Comparison of ENCODE assay signal across 24 cellular contexts in genomic region chr2:222439692-222440091, GRCh38. TPM values are rescaled to one million over a fixed set of nuclear protein-coding genes. Genes with fewer than 3 reads are reported as not detected.
"Had no signal": no experiment of that assay in that cellular context is flagged by ENCODE, and none has a peak within 500 bp of the region (broad histone marks: within the 10 kb centered on the region; RNA-seq: fewer than 3 reads in every experiment).

No MANE protein-coding gene starts in this region.

- H3K4me1 Mint-ChIP-seq: activated CD4-positive, alpha-beta memory T cell treated with anti-CD3 and anti-CD28 coated beads, Interleukin-2, amount 10 ng/mL, durations not matched to agents 7 days and 5 days; activated CD4-positive, alpha-beta T cell treated with anti-CD3 and anti-CD28 coated beads, Interleukin-2, amount 10 ng/mL, durations not matched to agents 7 days and 5 days; activated naive CD4-positive, alpha-beta T cell treated with anti-CD3 and anti-CD28 coated beads, Interleukin-2, amount 10 ng/mL, durations not matched to agents 7 days and 5 days; activated naive CD8-positive, alpha-beta T cell treated with anti-CD3 and anti-CD28 coated beads, Interleukin-2, amount 10 ng/mL, durations not matched to agents 7 days and 5 days; natural killer cell; WTC11 had no signal

- ATAC-seq: effector memory CD8-positive, alpha-beta T cell; foreskin keratinocyte; left ventricle myocardium superior; natural killer cell; WTC11 had no signal

- H3K36me3 ChIP-seq: ascending aorta, heart right ventricle, sigmoid colon, tibial nerve had no signal

- H3K9me3 ChIP-seq: ascending aorta, heart right ventricle, sigmoid colon, tibial nerve had no signal

- H3K4me3 ChIP-seq: ascending aorta, heart right ventricle, sigmoid colon, tibial nerve had no signal

- H3K4me3 Mint-ChIP-seq: activated CD4-positive, alpha-beta memory T cell treated with anti-CD3 and anti-CD28 coated beads, Interleukin-2, amount 10 ng/mL, durations not matched to agents 7 days and 5 days; activated CD4-positive, alpha-beta T cell treated with anti-CD3 and anti-CD28 coated beads, Interleukin-2, amount 10 ng/mL, durations not matched to agents 7 days and 5 days; activated naive CD4-positive, alpha-beta T cell treated with anti-CD3 and anti-CD28 coated beads, Interleukin-2, amount 10 ng/mL, durations not matched to agents 7 days and 5 days; activated naive CD8-positive, alpha-beta T cell treated with anti-CD3 and anti-CD28 coated beads, Interleukin-2, amount 10 ng/mL, durations not matched to agents 7 days and 5 days; activated T-cell treated with anti-CD3 and anti-CD28 coated beads, Interleukin-2, amount 50 U/mL, for 24 hours; brain; effector memory CD8-positive, alpha-beta T cell; memory B cell; natural killer cell; WTC11 had no signal

- H3K9me3 Mint-ChIP-seq: activated CD4-positive, alpha-beta T cell treated with anti-CD3 and anti-CD28 coated beads, Interleukin-2, amount 10 ng/mL, durations not matched to agents 7 days and 5 days; activated naive CD4-positive, alpha-beta T cell treated with anti-CD3 and anti-CD28 coated beads, Interleukin-2, amount 10 ng/mL, durations not matched to agents 7 days and 5 days; activated naive CD8-positive, alpha-beta T cell treated with anti-CD3 and anti-CD28 coated beads, Interleukin-2, amount 10 ng/mL, durations not matched to agents 7 days and 5 days; activated T-cell treated with anti-CD3 and anti-CD28 coated beads, Interleukin-2, amount 50 U/mL, for 24 hours; memory B cell had no signal

- H3K27ac Mint-ChIP-seq: activated CD4-positive, alpha-beta memory T cell treated with anti-CD3 and anti-CD28 coated beads, Interleukin-2, amount 10 ng/mL, durations not matched to agents 7 days and 5 days; activated CD4-positive, alpha-beta T cell treated with anti-CD3 and anti-CD28 coated beads, Interleukin-2, amount 10 ng/mL, durations not matched to agents 7 days and 5 days; activated naive CD4-positive, alpha-beta T cell treated with anti-CD3 and anti-CD28 coated beads, Interleukin-2, amount 10 ng/mL, durations not matched to agents 7 days and 5 days; activated naive CD8-positive, alpha-beta T cell treated with anti-CD3 and anti-CD28 coated beads, Interleukin-2, amount 10 ng/mL, durations not matched to agents 7 days and 5 days; activated T-cell treated with anti-CD3 and anti-CD28 coated beads, Interleukin-2, amount 50 U/mL, for 24 hours; effector memory CD8-positive, alpha-beta T cell; memory B cell; natural killer cell; WTC11 had no signal

- H3K27me3 ChIP-seq: ascending aorta, foreskin keratinocyte, heart right ventricle, sigmoid colon, tibial nerve had no signal

- H3K27ac ChIP-seq: ascending aorta, foreskin keratinocyte, heart right ventricle, sigmoid colon, tibial nerve had no signal

- H3K27me3 Mint-ChIP-seq: activated CD4-positive, alpha-beta memory T cell treated with anti-CD3 and anti-CD28 coated beads, Interleukin-2, amount 10 ng/mL, durations not matched to agents 7 days and 5 days; activated naive CD4-positive, alpha-beta T cell treated with anti-CD3 and anti-CD28 coated beads, Interleukin-2, amount 10 ng/mL, durations not matched to agents 7 days and 5 days; activated T-cell treated with anti-CD3 and anti-CD28 coated beads, Interleukin-2, amount 50 U/mL, for 24 hours; memory B cell had no signal

- DNase-seq: activated CD4-positive, alpha-beta memory T cell treated with anti-CD3 and anti-CD28 coated beads, Interleukin-2, amount 10 ng/mL, durations not matched to agents 7 days and 5 days; activated CD4-positive, alpha-beta T cell treated with anti-CD3 and anti-CD28 coated beads for 1 hour; activated CD4-positive, alpha-beta T cell treated with anti-CD3 and anti-CD28 coated beads, Interleukin-2, amount 10 ng/mL, durations not matched to agents 7 days and 5 days; activated CD8-positive, alpha-beta memory T cell treated with anti-CD3 and anti-CD28 coated beads, Interleukin-2, amount 50 U/mL, for 48 hours; activated gamma-delta T cell; activated naive CD4-positive, alpha-beta T cell treated with anti-CD3 and anti-CD28 coated beads, Interleukin-2, amount 10 ng/mL, durations not matched to agents 7 days and 5 days; activated naive CD8-positive, alpha-beta T cell treated with anti-CD3 and anti-CD28 coated beads, Interleukin-2, amount 10 ng/mL, durations not matched to agents 7 days and 5 days; activated T-cell treated with anti-CD3 and anti-CD28 coated beads, Interleukin-2, amount 50 U/mL, for 24 hours; cortex of kidney; effector memory CD8-positive, alpha-beta T cell; foreskin keratinocyte; heart right ventricle; left ventricle myocardium superior; natural killer cell; posterior cingulate gyrus; sigmoid colon; stimulated activated naive CD4-positive, alpha-beta T cell; T-helper 2 cell had no signal

- H3K36me3 Mint-ChIP-seq: activated naive CD4-positive, alpha-beta T cell treated with anti-CD3 and anti-CD28 coated beads, Interleukin-2, amount 10 ng/mL, durations not matched to agents 7 days and 5 days; activated naive CD8-positive, alpha-beta T cell treated with anti-CD3 and anti-CD28 coated beads, Interleukin-2, amount 10 ng/mL, durations not matched to agents 7 days and 5 days; brain; memory B cell; natural killer cell; WTC11 had no signal

- H3K4me1 ChIP-seq: ascending aorta, foreskin keratinocyte, sigmoid colon, tibial nerve had no signal

RNA-seq across cellular contexts. Expression of gene SGPP2, which starts 15.3 kb away (rescaled TPM):
- total RNA-seq: osteoblast, tibial nerve had no signal
